30 cellular contexts compared by ENCODE assay signal in the genomic region with DNA sequence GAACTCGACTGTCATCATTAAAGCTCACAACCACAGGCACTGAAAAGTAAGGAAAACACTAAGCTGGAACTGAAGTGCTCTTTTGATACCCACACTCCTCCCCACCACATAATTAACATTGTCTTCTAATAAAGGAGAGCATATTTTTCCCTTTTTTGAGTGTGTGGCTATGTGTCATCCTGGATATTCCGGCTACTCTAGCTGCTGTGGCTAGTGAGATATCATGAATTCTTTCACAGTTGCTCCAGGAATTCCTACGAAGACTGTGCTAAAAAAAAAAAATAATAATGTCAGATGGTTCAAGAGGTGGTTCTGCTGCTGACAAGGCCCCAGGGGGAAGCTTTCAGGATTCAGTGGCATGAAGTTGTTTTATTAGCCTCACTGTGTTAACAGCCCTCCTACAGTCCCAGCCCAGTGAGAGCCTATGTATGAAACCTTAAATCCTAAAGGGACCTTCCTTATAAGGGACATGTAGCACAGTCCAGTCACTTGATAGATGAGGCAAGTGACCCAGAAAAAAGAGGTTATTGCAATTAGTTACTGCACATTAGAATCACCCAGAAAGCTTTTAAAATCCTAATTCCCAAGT. TPM values are rescaled to one million over a fixed set of nuclear protein-coding genes. Genes with fewer than 3 reads are reported as not detected.
DNase-seq lines count a peak whose midpoint lies in the region; ATAC-seq, FAIRE-seq and TF ChIP-seq lines count a peak whose summit lies in the region.
"Had no signal": no experiment of that assay in that cellular context is flagged by ENCODE, and none has a peak within 500 bp of the region (broad histone marks: within the 10 kb centered on the region; RNA-seq: fewer than 3 reads in every experiment).

No MANE protein-coding gene starts in this region.

- H3K27ac ChIP-seq in stomach (peak overlapping the region in 4 of 5 donors; percentile 16 to 76 (median 39)), small intestine (ENCODE audit: low read depth in 1 of 2, low read length in 1 of 2) (no peak overlapping the region)
- H3K27ac ChIP-seq: BLaER1, dorsolateral prefrontal cortex, SK-N-MC, upper lobe of left lung had no signal

- 69 to 80% (median 77%) methylated on average over 3 of the region's 3 CpGs for WGBS in stomach, 5 donors
- whole genome bisulfite sequencing in small intestine, 3 donors: 69 to 74% (median 71%) methylated on average over 3 of the region's 3 CpGs

- no peak for ATAC-seq in GM21825 (IDR thresholded peaks at IDR 0.05; ENCODE audit: unreplicated experiment)
- ATAC-seq: naive thymus-derived CD8-positive, alpha-beta T cell; stimulated activated naive CD8-positive, alpha-beta T cell treated with anti-CD3 and anti-CD28 coated beads, Interleukin-15, Interleukin-2, amounts not matched to agents 100 U/mL and 50 U/mL, for 24 hours; T-helper 17 cell had no signal

- peak overlapping the region; percentile 0 for H3K27ac Mint-ChIP-seq in mesothelial cell of epicardium
- H3K27ac Mint-ChIP-seq: memory B cell; naive thymus-derived CD8-positive, alpha-beta T cell; T-helper 17 cell had no signal

- H3K4me3 ChIP-seq in astrocyte of the cerebellum (ENCODE audit: low read depth, low read length) (no peak overlapping the region), stomach (no peak overlapping the region), small intestine (ENCODE audit: low read depth in 1 of 2, low read length in 2 of 2) (no peak overlapping the region)
- H3K4me3 ChIP-seq: BLaER1, dorsolateral prefrontal cortex, HAP-1, SK-N-MC, upper lobe of left lung had no signal

- intact Hi-C loops in stomach (cut with DNase I; ENCODE audit: low total_unique reads): loop anchor here (10.0 kb wide), 1 partner anchor 49 kb away; no protein-coding TSS in a partner anchor

- FAIRE-seq in small intestine (lab: Jason Lieb, UNC): no peak

- H3K4me1 Mint-ChIP-seq in mesothelial cell of epicardium: peaks cover 20% of the 10 kb centered on the region
- H3K4me1 Mint-ChIP-seq: central memory CD8-positive, alpha-beta T cell; naive thymus-derived CD8-positive, alpha-beta T cell had no signal

- H3K4me1 ChIP-seq in stomach (peaks cover 0 to 36% (median 19%) of the 10 kb centered on the region in 4 donors), small intestine (ENCODE audit: control insufficient read depth in 2 of 2, insufficient read depth in 1 of 2, low read depth in 1 of 2, low read length in 1 of 2) (no peaks in the 10 kb centered on the region)
- H3K4me1 ChIP-seq: HAP-1, upper lobe of left lung had no signal

- no peak for TF ChIP-seq CTCF in astrocyte of the cerebellum (IDR thresholded peaks at IDR 0.05; ENCODE audit: low read depth, low read length, missing control alignments)
- no peak for TF ChIP-seq CTCF in mesothelial cell of epicardium (IDR thresholded peaks at IDR 0.05; ENCODE audit: unreplicated experiment)
- TF ChIP-seq CTCF in stomach (IDR thresholded peaks at IDR 0.05): no peak

- no peak overlapping the region for H3K4me3 Mint-ChIP-seq in mesothelial cell of epicardium
- H3K4me3 Mint-ChIP-seq: central memory CD8-positive, alpha-beta T cell; memory B cell; naive thymus-derived CD8-positive, alpha-beta T cell; T-helper 17 cell had no signal

- peaks cover 9% of the 10 kb centered on the region for H3K27me3 Mint-ChIP-seq in mesothelial cell of epicardium (ENCODE audit: low read depth)

- in situ Hi-C loops in astrocyte of the cerebellum (cut with HindIII; ENCODE audit: low sequenced_read_pairs): no loop called here

- no peak for TF ChIP-seq EP300 in stomach (IDR thresholded peaks at IDR 0.05)

- H3K36me3 ChIP-seq in stomach (peaks cover 0 to 8% (median 3%) of the 10 kb centered on the region in 4 donors), small intestine (ENCODE audit: control insufficient read depth in 2 of 2, insufficient read depth in 2 of 2, low read length in 2 of 2) (no peaks in the 10 kb centered on the region)
- H3K36me3 ChIP-seq: BLaER1, HAP-1, upper lobe of left lung had no signal

- H3K9me3 Mint-ChIP-seq in mesothelial cell of epicardium: no peaks in the 10 kb centered on the region
- H3K9me3 Mint-ChIP-seq: central memory CD8-positive, alpha-beta T cell; memory B cell; naive thymus-derived CD8-positive, alpha-beta T cell had no signal

- H3K27me3 ChIP-seq in stomach: no peaks in the 10 kb centered on the region
- no peaks in the 10 kb centered on the region for H3K27me3 ChIP-seq in small intestine (ENCODE audit: control insufficient read depth in 2 of 2, insufficient read depth in 2 of 2, low read length in 2 of 2)
- H3K27me3 ChIP-seq: BLaER1, upper lobe of left lung had no signal

- peak; percentile 82 for DNase-seq in EH (ENCODE audit: low read depth)
- DNase-seq in astrocyte of the cerebellum (ENCODE audit: low read depth): peak; percentile 15
- DNase-seq in mesothelial cell of epicardium (ENCODE audit: low spot score in 2 of 2, unreplicated experiment in 2 of 2): no peak
- no peak for DNase-seq in stomach
- no peak for DNase-seq in MV-4-11 (lab: John Stamatoyannopoulos, UW)
- DNase-seq in small intestine: no peak
- DNase-seq in COLO829 (ENCODE audit: low spot score): no peak
- DNase-seq: activated CD4-positive, alpha-beta T cell treated with anti-CD3 and anti-CD28 coated beads for 48 hours; activated naive CD4-positive, alpha-beta T cell treated with Interleukin-2 at 50 U/mL for 16 hours; activated T-cell treated with anti-CD3 and anti-CD28 coated beads, Interleukin-2, amount 50 U/mL, for 48 hours; amygdala; dorsolateral prefrontal cortex; Karpas-422; naive thymus-derived CD8-positive, alpha-beta T cell; NCI-H1930; NCI-H69; right cardiac atrium; RPMI8226; stimulated activated CD4-positive, alpha-beta T cell treated with anti-CD3 and anti-CD28 coated beads, Interleukin-15, amount 100 ng/mL, for 24 hours; stimulated activated naive CD8-positive, alpha-beta T cell treated with anti-CD3 and anti-CD28 coated beads, Interleukin-15, Interleukin-2, amounts not matched to agents 100 U/mL and 50 U/mL, for 24 hours; T-helper 17 cell; upper lobe of left lung had no signal

- H3K9me3 ChIP-seq in stomach (no peaks in the 10 kb centered on the region), small intestine (ENCODE audit: control insufficient read depth, low read depth) (no peaks in the 10 kb centered on the region)
- H3K9me3 ChIP-seq: BLaER1, HAP-1, upper lobe of left lung had no signal

- no peak for TF ChIP-seq POLR2A in stomach (IDR thresholded peaks at IDR 0.05)

- H3K36me3 Mint-ChIP-seq in mesothelial cell of epicardium: no peaks in the 10 kb centered on the region
- H3K36me3 Mint-ChIP-seq: memory B cell; naive thymus-derived CD8-positive, alpha-beta T cell had no signal

RNA-seq across cellular contexts. Expression of gene TMEM252, which starts 46.6 kb away (rescaled TPM):
- total RNA-seq in mesothelial cell of epicardium (not detected in 3 replicates), stomach (not detected)
- polyA plus RNA-seq in stomach (not detected), small intestine (under 1 TPM in 2 of 3 donors, not detected in 1; 0.10 to 0.89 TPM)
- total RNA-seq: kidney epithelial cell; naive thymus-derived CD8-positive, alpha-beta T cell; osteocyte; right cardiac atrium; T-helper 17 cell; upper lobe of left lung had no signal
- polyA plus RNA-seq: naive thymus-derived CD8-positive, alpha-beta T cell had no signal

Comparison
In these comparisons a context has a peak if more than half of its experiments do, and no peak if none do; other contexts are left out.
1. DNase-seq: peak in EH (single experiment) and astrocyte of the cerebellum (single experiment); none in mesothelial cell of epicardium (0 of 2), stomach (single experiment), MV-4-11 (single experiment), small intestine (single experiment) and COLO829 (single experiment).
2. H3K27ac ChIP-seq: peak in stomach (4 of 5); none in small intestine (0 of 2).